22 cellular contexts compared by ENCODE assay signal in the genomic region with DNA sequence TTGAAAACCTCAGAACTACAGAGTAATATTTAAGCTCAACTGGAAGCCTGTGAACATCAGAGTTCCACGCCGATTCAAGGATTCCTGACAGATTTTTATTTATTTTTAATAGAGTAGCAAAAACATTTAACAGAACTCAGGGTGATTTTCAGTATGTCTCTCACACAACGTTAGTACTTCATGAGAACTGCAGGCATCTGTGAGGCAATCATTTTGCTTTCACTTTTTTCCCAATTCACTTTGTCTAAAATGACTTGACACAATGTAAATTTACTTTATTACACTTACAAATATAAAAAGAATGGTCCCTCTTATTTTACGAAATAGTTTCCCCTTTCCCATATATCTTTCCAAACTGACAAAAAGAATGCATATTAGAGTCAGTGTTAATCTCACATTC.
"Had no signal": no experiment of that assay in that cellular context is flagged by ENCODE, and none has a peak within 500 bp of the region (broad histone marks: within the 10 kb centered on the region; RNA-seq: fewer than 3 reads in every experiment).

No MANE protein-coding gene starts in this region.

- H3K36me3 Mint-ChIP-seq: activated naive CD8-positive, alpha-beta T cell treated with anti-CD3 and anti-CD28 coated beads for 36 hours; immature natural killer cell had no signal

- H3K27ac Mint-ChIP-seq: activated CD4-positive, alpha-beta T cell treated with anti-CD3 and anti-CD28 coated beads, Interleukin-2, amount 10 ng/mL, durations not matched to agents 24 days and 14 days; activated naive CD8-positive, alpha-beta T cell treated with anti-CD3 and anti-CD28 coated beads for 36 hours; activated T-cell treated with anti-CD3 and anti-CD28 coated beads, Interleukin-2, amount 50 U/mL, for 72 hours; immature natural killer cell; mesothelial cell of epicardium; T-helper 17 cell; WTC11 had no signal

- H3K27me3 Mint-ChIP-seq: activated CD4-positive, alpha-beta T cell treated with anti-CD3 and anti-CD28 coated beads, Interleukin-2, amount 10 ng/mL, durations not matched to agents 24 days and 14 days; activated naive CD8-positive, alpha-beta T cell treated with anti-CD3 and anti-CD28 coated beads for 36 hours; T-helper 17 cell had no signal

- DNase-seq: activated CD4-positive, alpha-beta T cell treated with anti-CD3 and anti-CD28 coated beads, Interleukin-2, amount 10 ng/mL, durations not matched to agents 24 days and 14 days; activated CD8-positive, alpha-beta memory T cell treated with anti-CD3 and anti-CD28 coated beads, Interleukin-2, amount 50 U/mL, for 48 hours; activated gamma-delta T cell treated with Interleukin-2 at 50 U/mL for 16 hours; activated naive CD8-positive, alpha-beta T cell treated with anti-CD3 and anti-CD28 coated beads for 36 hours; activated T-cell treated with anti-CD3 and anti-CD28 coated beads, Interleukin-2, amount 50 U/mL, for 72 hours; anterior cingulate cortex; dorsolateral prefrontal cortex; foreskin melanocyte; head of caudate nucleus; immature natural killer cell; left colon; lower lobe of right lung; small intestine; stimulated activated CD4-positive, alpha-beta T cell treated with anti-CD3 and anti-CD28 coated beads, Interleukin-4, amount 100 ng/mL, for 24 hours; stimulated activated naive CD4-positive, alpha-beta T cell; T-helper 17 cell; tibial artery had no signal

- H3K4me1 Mint-ChIP-seq: activated CD4-positive, alpha-beta T cell treated with anti-CD3 and anti-CD28 coated beads, Interleukin-2, amount 10 ng/mL, durations not matched to agents 24 days and 14 days; activated naive CD8-positive, alpha-beta T cell treated with anti-CD3 and anti-CD28 coated beads for 36 hours; immature natural killer cell; T-helper 17 cell; WTC11 had no signal

- ATAC-seq: activated T-cell treated with anti-CD3 and anti-CD28 coated beads, Interleukin-2, amount 50 U/mL, for 72 hours; esophagus mucosa; left colon; lower lobe of right lung; T-helper 17 cell; WTC11 had no signal

- H3K9me3 ChIP-seq: lower lobe of right lung, tibial artery had no signal

- H3K4me3 Mint-ChIP-seq: activated CD4-positive, alpha-beta T cell treated with anti-CD3 and anti-CD28 coated beads, Interleukin-2, amount 10 ng/mL, durations not matched to agents 24 days and 14 days; activated naive CD8-positive, alpha-beta T cell treated with anti-CD3 and anti-CD28 coated beads for 36 hours; activated T-cell treated with anti-CD3 and anti-CD28 coated beads, Interleukin-2, amount 50 U/mL, for 72 hours; immature natural killer cell; mesothelial cell of epicardium; T-helper 17 cell; WTC11 had no signal

- H3K36me3 ChIP-seq: lower lobe of right lung, tibial artery had no signal

- H3K4me3 ChIP-seq: dorsolateral prefrontal cortex, lower lobe of right lung, tibial artery had no signal

- H3K4me1 ChIP-seq: lower lobe of right lung, tibial artery had no signal

- H3K27ac ChIP-seq: dorsolateral prefrontal cortex, lower lobe of right lung, tibial artery had no signal

- FAIRE-seq: endometrium, urothelium cell line had no signal

- H3K27me3 ChIP-seq: dorsolateral prefrontal cortex, tibial artery had no signal
